In the genomic region with DNA sequence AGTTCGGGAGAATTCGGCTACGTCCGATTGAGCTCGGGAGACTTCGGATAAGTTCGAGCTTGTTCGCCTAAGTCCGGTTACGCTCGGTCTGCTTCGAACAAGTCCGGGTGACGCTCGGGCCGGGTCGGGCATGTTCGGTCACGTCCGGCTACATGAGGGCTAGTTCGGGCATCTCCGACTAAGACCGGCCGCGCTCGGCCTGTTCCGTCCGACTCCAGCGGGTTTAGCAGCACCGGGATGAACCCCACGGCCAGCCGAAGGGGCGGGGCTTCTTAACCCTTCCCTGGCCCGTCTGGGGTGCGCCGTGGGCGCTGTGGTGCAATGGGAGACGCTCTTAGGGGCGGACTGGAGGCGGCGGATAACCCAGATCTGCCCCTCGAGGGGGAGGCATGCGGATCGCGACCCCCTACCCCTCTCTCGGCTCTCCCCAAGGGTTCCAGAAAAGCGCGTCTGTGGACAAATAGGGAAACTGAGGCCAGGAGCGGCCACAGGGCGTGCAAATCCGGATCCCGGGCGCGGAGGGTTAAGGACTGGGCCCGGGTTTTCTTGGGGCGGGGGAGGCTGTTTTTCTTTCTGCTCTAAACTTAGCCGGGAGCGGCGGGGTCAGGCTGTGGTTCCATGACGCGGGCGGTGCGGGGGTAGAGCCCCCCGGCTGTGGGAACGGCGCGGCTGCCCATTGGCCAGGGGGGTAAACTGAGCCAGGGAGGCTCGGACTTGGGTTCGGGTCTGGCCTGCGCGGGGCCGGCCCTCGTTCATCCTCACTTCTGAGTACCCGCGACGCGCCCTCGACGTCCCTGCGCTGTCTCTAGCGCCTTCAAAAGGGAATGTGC, we compare ENCODE assay signal across 8 cellular contexts. TPM values are rescaled to one million over a fixed set of nuclear protein-coding genes. Genes with fewer than 3 reads are reported as not detected.
A peak's percentile ranks its signal among the peaks of the same experiment; 100 is the strongest.
DNase-seq lines count a peak whose midpoint lies in the region; ATAC-seq and TF ChIP-seq lines count a peak whose summit lies in the region.

No MANE protein-coding gene starts in this region.

- H3K79me2 ChIP-seq in KMS-11 (ENCODE audit: insufficient read depth, low read depth): no peaks in the 10 kb centered on the region

- peaks cover 8% of the 10 kb centered on the region for H3K4me1 Mint-ChIP-seq in activated T-helper 2 cell treated with anti-CD3 and anti-CD28 coated beads, Interferon-gamma antibody, Interleukin-2, Interleukin-4, amounts not matched to agents 10 μg/mL and 5 μg/mL and 100 μg/mL, durations not matched to agents 14 hours and 24 hours and 36 hours (ENCODE audit: low read depth)
- H3K4me1 Mint-ChIP-seq in naive thymus-derived CD4-positive, alpha-beta T cell: peaks cover 11 to 25% (median 20%) of the 10 kb centered on the region in 7 donors

- peaks cover 47% of the 10 kb centered on the region for H3K27me3 Mint-ChIP-seq in activated T-helper 2 cell treated with anti-CD3 and anti-CD28 coated beads, Interferon-gamma antibody, Interleukin-2, Interleukin-4, amounts not matched to agents 10 μg/mL and 5 μg/mL and 100 μg/mL, durations not matched to agents 14 hours and 24 hours and 36 hours (ENCODE audit: low read depth)
- peaks cover 43 to 66% (median 56%) of the 10 kb centered on the region in 5 donors for H3K27me3 Mint-ChIP-seq in naive thymus-derived CD4-positive, alpha-beta T cell

- H3K36me3 ChIP-seq in KMS-11 (ENCODE audit: insufficient read depth): no peaks in the 10 kb centered on the region
- no peaks in the 10 kb centered on the region for H3K36me3 ChIP-seq in naive thymus-derived CD4-positive, alpha-beta T cell (ENCODE audit: control insufficient read depth in 2 of 3, insufficient read depth in 3 of 3, low read length in 3 of 3)

- no peaks in the 10 kb centered on the region for H3K9me3 ChIP-seq in naive thymus-derived CD4-positive, alpha-beta T cell (ENCODE audit: control insufficient read depth in 2 of 3, low read length in 3 of 3)

- H3K9me3 Mint-ChIP-seq in activated T-helper 2 cell treated with anti-CD3 and anti-CD28 coated beads, Interferon-gamma antibody, Interleukin-2, Interleukin-4, amounts not matched to agents 10 μg/mL and 5 μg/mL and 100 μg/mL, durations not matched to agents 14 hours and 24 hours and 36 hours: no peaks in the 10 kb centered on the region
- H3K9me3 Mint-ChIP-seq in naive thymus-derived CD4-positive, alpha-beta T cell: peaks cover 0 to 2% (median 0%) of the 10 kb centered on the region in 11 donors

- no peak overlapping the region for H3K27ac Mint-ChIP-seq in activated T-helper 2 cell treated with anti-CD3 and anti-CD28 coated beads, Interferon-gamma antibody, Interleukin-2, Interleukin-4, amounts not matched to agents 10 μg/mL and 5 μg/mL and 100 μg/mL, durations not matched to agents 14 hours and 24 hours and 36 hours
- peak overlapping the region in 2 of 9 donors; percentile 41 to 68 for H3K27ac Mint-ChIP-seq in naive thymus-derived CD4-positive, alpha-beta T cell

- ATAC-seq in GM21786 (IDR thresholded peaks at IDR 0.05; ENCODE audit: unreplicated experiment): peak; percentile 87
- ATAC-seq in naive thymus-derived CD4-positive, alpha-beta T cell: peak; percentile 98

- no peaks in the 10 kb centered on the region for H3K36me3 Mint-ChIP-seq in activated T-helper 2 cell treated with anti-CD3 and anti-CD28 coated beads, Interferon-gamma antibody, Interleukin-2, Interleukin-4, amounts not matched to agents 10 μg/mL and 5 μg/mL and 100 μg/mL, durations not matched to agents 14 hours and 24 hours and 36 hours (ENCODE audit: low read depth)
- peaks cover 0 to under 1% (median 0%) of the 10 kb centered on the region in 5 donors for H3K36me3 Mint-ChIP-seq in naive thymus-derived CD4-positive, alpha-beta T cell

- POLR2A ChIA-PET in naive thymus-derived CD4-positive, alpha-beta T cell (lab: Charles Lee): interaction anchor here (1.0 to 1.3 kb wide), 2 partner anchors 33 to 55 kb away, joined by 3 to 4 read pairs; no protein-coding TSS in a partner anchor

- H3K4me3 ChIP-seq in KMS-11 (IDR thresholded peaks at IDR 0.05; ENCODE audit: insufficient read depth, low read depth, low read length): no peak overlapping the region
- H3K4me3 ChIP-seq in fibroblast of pulmonary artery (replicated peaks; ENCODE audit: low read depth, low read length): peak overlapping the region; percentile 50
- H3K4me3 ChIP-seq in naive thymus-derived CD4-positive, alpha-beta T cell (ENCODE audit: low read length): peak overlapping the region; percentile 46

- DNase-seq in DMS114 treated with DMSO at 0.1 percent for 48 hours (lab: John Stamatoyannopoulos, UW; ENCODE audit: unreplicated experiment) (peak; percentile 95), RPMI7951 (ENCODE audit: low read depth) (peak; percentile 96), fibroblast of pulmonary artery (ENCODE audit: low read depth) (peak; percentile 100)
- peak; percentile 85 for DNase-seq in activated T-helper 2 cell treated with anti-CD3 and anti-CD28 coated beads, Interferon-gamma antibody, Interleukin-2, Interleukin-4, amounts not matched to agents 10 μg/mL and 5 μg/mL and 100 μg/mL, durations not matched to agents 14 hours and 24 hours and 36 hours (ENCODE audit: low spot score)
- peak; percentile 65 to 87 (median 80) for DNase-seq in naive thymus-derived CD4-positive, alpha-beta T cell
- peak; percentile 87 to 95 for DNase-seq in stimulated activated CD8-positive, alpha-beta memory T cell treated with anti-CD3 and anti-CD28 coated beads, Interleukin-7, amount 100 ng/mL, for 48 hours (ENCODE audit: extremely low read depth in 1 of 2, low read depth in 1 of 2)

- peak overlapping the region; percentile 46; the same call in 1 of the 2 replicates for H3K9ac ChIP-seq in KMS-11

- H3K27me3 ChIP-seq in KMS-11 (ENCODE audit: insufficient read depth, low read depth): peaks cover 67% of the 10 kb centered on the region
- H3K27me3 ChIP-seq in naive thymus-derived CD4-positive, alpha-beta T cell (ENCODE audit: control insufficient read depth in 2 of 2, insufficient read depth in 2 of 2, low read length in 2 of 2): peaks cover 12 to 28% of the 10 kb centered on the region in 2 donors

- TF ChIP-seq CTCF in KMS-11 (conservative IDR thresholded peaks at IDR 0.05; ENCODE audit: low read depth, low read length) (no peak), fibroblast of pulmonary artery (IDR thresholded peaks at IDR 0.05; ENCODE audit: low read length, missing control alignments) (no peak)

- peak overlapping the region; percentile 98 for H3K4me2 ChIP-seq in KMS-11

- peak overlapping the region; percentile 97 for H2AFZ ChIP-seq in KMS-11 (ENCODE audit: low read depth)

- H3K4me3 Mint-ChIP-seq in activated T-helper 2 cell treated with anti-CD3 and anti-CD28 coated beads, Interferon-gamma antibody, Interleukin-2, Interleukin-4, amounts not matched to agents 10 μg/mL and 5 μg/mL and 100 μg/mL, durations not matched to agents 14 hours and 24 hours and 36 hours (ENCODE audit: low read depth): peak overlapping the region; percentile 79
- peak overlapping the region; percentile 80 to 90 (median 87) for H3K4me3 Mint-ChIP-seq in naive thymus-derived CD4-positive, alpha-beta T cell

- CTCF ChIA-PET in naive thymus-derived CD4-positive, alpha-beta T cell (lab: Charles Lee): interaction anchor here (0.6 to 1.4 kb wide), 3 partner anchors 8 to 963 kb away, joined by 3 to 7 read pairs (median 3); no protein-coding TSS in a partner anchor

- H3K4me1 ChIP-seq in KMS-11 (ENCODE audit: low read depth, poor library complexity, severe bottlenecking): peaks cover 7% of the 10 kb centered on the region
- peaks cover 6 to 16% of the 10 kb centered on the region in 2 donors for H3K4me1 ChIP-seq in naive thymus-derived CD4-positive, alpha-beta T cell (ENCODE audit: control insufficient read depth in 2 of 2, insufficient read depth in 2 of 2, low read length in 2 of 2)

- no peaks in the 10 kb centered on the region for H4K20me1 ChIP-seq in KMS-11 (ENCODE audit: insufficient read depth)

- intact Hi-C loops in activated T-helper 2 cell treated with anti-CD3 and anti-CD28 coated beads, Interferon-gamma antibody, Interleukin-2, Interleukin-4, amounts not matched to agents 10 μg/mL and 5 μg/mL and 100 μg/mL, durations not matched to agents 14 hours and 24 hours and 36 hours (cut with micrococcal nuclease): no loop called here
- intact Hi-C loops in naive thymus-derived CD4-positive, alpha-beta T cell (cut with micrococcal nuclease): loop anchor here (1.0 kb wide), 2 partner anchors 20 to 31 kb away; partner anchors contain the start of genes RAB3A (in 2 of the 2) and MPV17L2 (in 1 of the 2)

- H3K27ac ChIP-seq in KMS-11: no peak overlapping the region; the same call in 1 of the 2 replicates
- no peak overlapping the region for H3K27ac ChIP-seq in naive thymus-derived CD4-positive, alpha-beta T cell (ENCODE audit: low read depth, low read length)

RNA-seq across cellular contexts. Expression of gene PDE4C, which starts 1.5 kb away (rescaled TPM):
- total RNA-seq in RPMI7951 (2014; rRNA removed; shearing (Covaris generic)): 0.10 and 0.60 TPM in 2 replicates
- total RNA-seq in activated T-helper 2 cell treated with anti-CD3 and anti-CD28 coated beads, Interferon-gamma antibody, Interleukin-2, Interleukin-4, amounts not matched to agents 10 μg/mL and 5 μg/mL and 100 μg/mL, durations not matched to agents 14 hours and 24 hours and 36 hours: 0.14 TPM in 2 replicates
- not detected for total RNA-seq in naive thymus-derived CD4-positive, alpha-beta T cell
- polyA plus RNA-seq in naive thymus-derived CD4-positive, alpha-beta T cell: not detected

RNA-seq across cellular contexts. Expression of gene RAB3A, which starts 20.9 kb away (rescaled TPM):
- 1.7 and 3.6 TPM in 2 replicates for total RNA-seq in RPMI7951 (2014; rRNA removed; shearing (Covaris generic))
- total RNA-seq in activated T-helper 2 cell treated with anti-CD3 and anti-CD28 coated beads, Interferon-gamma antibody, Interleukin-2, Interleukin-4, amounts not matched to agents 10 μg/mL and 5 μg/mL and 100 μg/mL, durations not matched to agents 14 hours and 24 hours and 36 hours: 6.3 and 7.4 TPM in 2 replicates
- 10 to 100 TPM in 2 of 5 experiments, 1 to 10 TPM in 3; 5.7 to 16.7 (median 8.8) TPM for total RNA-seq in naive thymus-derived CD4-positive, alpha-beta T cell
- polyA plus RNA-seq in naive thymus-derived CD4-positive, alpha-beta T cell: 1 to 10 TPM; 1.9 to 3.3 TPM

RNA-seq across cellular contexts. Expression of gene MPV17L2, which starts 31.7 kb away (rescaled TPM):
- total RNA-seq in RPMI7951 (2014; rRNA removed; shearing (Covaris generic)): 18.6 and 23.5 TPM in 2 replicates
- total RNA-seq in activated T-helper 2 cell treated with anti-CD3 and anti-CD28 coated beads, Interferon-gamma antibody, Interleukin-2, Interleukin-4, amounts not matched to agents 10 μg/mL and 5 μg/mL and 100 μg/mL, durations not matched to agents 14 hours and 24 hours and 36 hours: 14.5 and 14.8 TPM in 2 replicates
- total RNA-seq in naive thymus-derived CD4-positive, alpha-beta T cell: 1 to 10 TPM; 4.8 to 9.4 (median 6.7) TPM
- 10 to 100 TPM in 1 of 2 donors, 1 to 10 TPM in 1; 7.0 to 15.5 TPM for polyA plus RNA-seq in naive thymus-derived CD4-positive, alpha-beta T cell

RNA-seq across cellular contexts. Expression of gene IQCN, which starts 49.5 kb away (rescaled TPM):
- total RNA-seq in RPMI7951 (2014; rRNA removed; shearing (Covaris generic)): 0.29 and 0.36 TPM in 2 replicates
- total RNA-seq in activated T-helper 2 cell treated with anti-CD3 and anti-CD28 coated beads, Interferon-gamma antibody, Interleukin-2, Interleukin-4, amounts not matched to agents 10 μg/mL and 5 μg/mL and 100 μg/mL, durations not matched to agents 14 hours and 24 hours and 36 hours: 2.9 and 3.3 TPM in 2 replicates
- 10 to 100 TPM in 2 of 5 experiments, 1 to 10 TPM in 3; 4.7 to 28.3 (median 9.1) TPM for total RNA-seq in naive thymus-derived CD4-positive, alpha-beta T cell
- under 1 TPM; 0.19 to 0.24 TPM for polyA plus RNA-seq in naive thymus-derived CD4-positive, alpha-beta T cell

RNA-seq across cellular contexts. Expression of gene IFI30, which starts 51.1 kb away (rescaled TPM):
- 56.0 and 69.6 TPM in 2 replicates for total RNA-seq in RPMI7951 (2014; rRNA removed; shearing (Covaris generic))
- 37.0 and 41.2 TPM in 2 replicates for total RNA-seq in activated T-helper 2 cell treated with anti-CD3 and anti-CD28 coated beads, Interferon-gamma antibody, Interleukin-2, Interleukin-4, amounts not matched to agents 10 μg/mL and 5 μg/mL and 100 μg/mL, durations not matched to agents 14 hours and 24 hours and 36 hours
- total RNA-seq in naive thymus-derived CD4-positive, alpha-beta T cell: 100 to 1,000 TPM in 2 of 5 experiments, 10 to 100 TPM in 3; 51.3 to 514 (median 59.5) TPM
- polyA plus RNA-seq in naive thymus-derived CD4-positive, alpha-beta T cell: 1 to 10 TPM; 6.7 to 7.6 TPM
